1 cellular context compared by ENCODE assay signal in genomic region chr18:76149728-76150127, GRCh38.
A peak's percentile ranks its signal among the peaks of the same experiment; 100 is the strongest.
TF ChIP-seq lines count a peak whose summit lies in the region.

No MANE protein-coding gene starts in this region.

TF ChIP-seq in K562, 482 proteins besides CTCF, POLR2A, EP300 and RAD21 (continued from another document):
- no peak for TF ChIP-seq AFF4 (CRISPR knock-in tag; IDR thresholded peaks at IDR 0.05)
- no peak for TF ChIP-seq ZBTB9 (CRISPR knock-in tag; IDR thresholded peaks at IDR 0.05)
- TF ChIP-seq MAFK (IDR thresholded peaks at IDR 0.05; ENCODE audit: low read length) = peak; percentile 96
- no peak for TF ChIP-seq CCNT2 (IDR thresholded peaks at IDR 0.05; ENCODE audit: borderline replicate concordance, extremely low read depth, insufficient read length, low read depth, low read length)
- no peak for TF ChIP-seq BCL6 (CRISPR knock-in tag; IDR thresholded peaks at IDR 0.05)
- peak; percentile 89 for TF ChIP-seq ZNF316 (IDR thresholded peaks at IDR 0.05)
TF ChIP-seq in K562: peak in this region for 5.
